In genomic region chr15:75043509-75044257, GRCh38 we compare ENCODE assay signal across 1 cellular context.
TF ChIP-seq lines count a peak whose summit lies in the region.

No MANE protein-coding gene starts in this region.

TF ChIP-seq in K562, 482 proteins besides CTCF, POLR2A, EP300 and RAD21 (continued from another document and continues in another):
- TF ChIP-seq ZBTB17 (CRISPR knock-in tag; IDR thresholded peaks at IDR 0.05) (no peak), ZNF780A (CRISPR knock-in tag; IDR thresholded peaks at IDR 0.05) (no peak), PTRF (tag; IDR thresholded peaks at IDR 0.05) (peak; percentile 4; the same call in 1 of the 2 replicates), PHB2 (IDR thresholded peaks at IDR 0.05; ENCODE audit: low read depth) (no peak), ETV5 (CRISPR knock-in tag; IDR thresholded peaks at IDR 0.05; ENCODE audit: low read depth) (peak; percentile 67), CC2D1A (IDR thresholded peaks at IDR 0.05) (peak; percentile 77), DPF2 (IDR thresholded peaks at IDR 0.05) (peak; percentile 42; the same call in 1 of the 2 replicates), NONO (IDR thresholded peaks at IDR 0.05; ENCODE audit: low read depth in 2 of 2, low read length in 1 of 2) (0 out of 4 replicates have a peak, but pooled peaks of 1 of the 2 experiments have one; percentile 26), ELK3 (CRISPR knock-in tag; IDR thresholded peaks at IDR 0.05) (no peak), RBM15 (IDR thresholded peaks at IDR 0.05; ENCODE audit: insufficient read depth, low read length) (no peak), CHAMP1 (IDR thresholded peaks at IDR 0.05) (no peak), FOXK2 (conservative IDR thresholded peaks at IDR 0.05 in 1 of 2, IDR thresholded peaks at IDR 0.05 in 1 of 2; ENCODE audit: low read depth in 2 of 2) (peak; percentile 42 to 56; a peak in 1 of 4 replicates), BHLHE40 (IDR thresholded peaks at IDR 0.05; ENCODE audit: low read length) (peak; percentile 54; the same call in 1 of the 2 replicates), HES1 (IDR thresholded peaks at IDR 0.05; ENCODE audit: low read depth) (peak; percentile 73), FOS (IDR thresholded peaks at IDR 0.05; ENCODE audit: extremely low read depth, insufficient read length) (no peak), TFAM (CRISPR knock-in tag; conservative IDR thresholded peaks at IDR 0.05) (no peak), SIN3B (IDR thresholded peaks at IDR 0.05; ENCODE audit: low read depth) (no peak), PHF20 (IDR thresholded peaks at IDR 0.05; ENCODE audit: partially characterized antibody) (no peak), MEF2A (IDR thresholded peaks at IDR 0.05; ENCODE audit: control insufficient read depth, low read depth, low read length) (no peak), XRCC3 (IDR thresholded peaks at IDR 0.05) (no peak), TEAD2 (tag; IDR thresholded peaks at IDR 0.05) (no peak), HMGN3 (IDR thresholded peaks at IDR 0.05; ENCODE audit: borderline replicate concordance, extremely low read depth, insufficient read length, low read depth, low read length) (peak; percentile 53), ZSCAN32 (CRISPR knock-in tag; IDR thresholded peaks at IDR 0.05) (no peak), AFF4 (CRISPR knock-in tag; IDR thresholded peaks at IDR 0.05) (no peak; the same call in 1 of the 2 replicates), PHF21A (IDR thresholded peaks at IDR 0.05; ENCODE audit: borderline replicate concordance, low read depth) (no peak), MTA2 (IDR thresholded peaks at IDR 0.05; ENCODE audit: low read depth) (no peak), MLX (CRISPR knock-in tag; conservative IDR thresholded peaks at IDR 0.05) (0 out of 4 replicates have a peak, but pooled peaks of 1 of the 2 experiments have one; percentile 60), ZNF124 (CRISPR knock-in tag; IDR thresholded peaks at IDR 0.05) (no peak), ARID2 (IDR thresholded peaks at IDR 0.05) (no peak; the same call in 1 of the 2 replicates), E2F6 (IDR thresholded peaks at IDR 0.05; ENCODE audit: borderline replicate concordance in 1 of 2, extremely low read depth in 1 of 2, insufficient read depth in 1 of 2, insufficient read length in 1 of 2, low read depth in 1 of 2, low read length in 1 of 2, poor library complexity in 1 of 2, severe bottlenecking in 1 of 2) (peak; percentile 97 to 98), NCOA1 (IDR thresholded peaks at IDR 0.05; ENCODE audit: low read depth) (0 out of 2 replicates have a peak, but pooled peaks have one; percentile 29), MTF1 (CRISPR knock-in tag; IDR thresholded peaks at IDR 0.05; ENCODE audit: borderline replicate concordance) (no peak), ZNF57 (CRISPR knock-in tag; IDR thresholded peaks at IDR 0.05) (no peak), PRDM10 (IDR thresholded peaks at IDR 0.05; ENCODE audit: partially characterized antibody) (no peak), SRF (CRISPR knock-in tag; IDR thresholded peaks at IDR 0.05) (peak in 1 of 2 experiments; percentile 75; a peak in 2 of 4 replicates), SPI1 (IDR thresholded peaks at IDR 0.05; ENCODE audit: borderline replicate concordance, low read depth, low read length) (peak; percentile 10; the same call in 1 of the 2 replicates), ZNF592 (IDR thresholded peaks at IDR 0.05) (peak; percentile 95), ZNF644 (tag; IDR thresholded peaks at IDR 0.05; ENCODE audit: low read depth) (0 out of 2 replicates have a peak, but pooled peaks have one; percentile 32), STAT5A (IDR thresholded peaks at IDR 0.05; ENCODE audit: borderline replicate concordance, low read length) (no peak; the same call in 1 of the 2 replicates), ELF4 (CRISPR knock-in tag; IDR thresholded peaks at IDR 0.05) (no peak), ZBTB43 (CRISPR knock-in tag; IDR thresholded peaks at IDR 0.05) (no peak), SOX6 (IDR thresholded peaks at IDR 0.05) (peak; percentile 84), HOXB6 (CRISPR knock-in tag; IDR thresholded peaks at IDR 0.05; ENCODE audit: borderline replicate concordance) (no peak), SMARCB1 (IDR thresholded peaks at IDR 0.05; ENCODE audit: insufficient read length, low read depth) (no peak), ZFPM2 (CRISPR knock-in tag; IDR thresholded peaks at IDR 0.05) (no peak), EP400 (IDR thresholded peaks at IDR 0.05) (peak; percentile 95), RUNX1 (IDR thresholded peaks at IDR 0.05; ENCODE audit: low read depth) (0 out of 2 replicates have a peak, but pooled peaks have one; percentile 34), ZBED1 (IDR thresholded peaks at IDR 0.05) (no peak; the same call in 1 of the 2 replicates)
